Comparison of ENCODE assay signal across 18 cellular contexts in genomic region chr11:47106839-47107520, GRCh38.
DNase-seq lines count a peak whose midpoint lies in the region; ATAC-seq, FAIRE-seq and TF ChIP-seq lines count a peak whose summit lies in the region.
"Had no signal": no experiment of that assay in that cellular context is flagged by ENCODE, and none has a peak within 500 bp of the region (broad histone marks: within the 10 kb centered on the region; RNA-seq: fewer than 3 reads in every experiment).

No MANE protein-coding gene starts in this region.

- H3K36me3 Mint-ChIP-seq in nephron (ENCODE audit: low read depth): no peaks in the 10 kb centered on the region

- H3K4me1 Mint-ChIP-seq in nephron: peaks cover 56% of the 10 kb centered on the region
- H3K4me1 Mint-ChIP-seq: activated T-helper 17 cell treated with anti-CD3 and anti-CD28 coated beads, Interleukin-2, amount 50 U/mL, for 72 hours had no signal

- no peaks in the 10 kb centered on the region for H3K9me3 Mint-ChIP-seq in nephron
- H3K9me3 Mint-ChIP-seq: activated T-helper 17 cell treated with anti-CD3 and anti-CD28 coated beads, Interleukin-2, amount 50 U/mL, for 72 hours had no signal

- TF ChIP-seq CTCF in nephron (IDR thresholded peaks at IDR 0.05; ENCODE audit: unreplicated experiment in 3 of 3) (no peak), D721Med (IDR thresholded peaks at IDR 0.05; ENCODE audit: insufficient read depth, missing control alignments) (no peak)

- no peak for ATAC-seq in HG03135 (IDR thresholded peaks at IDR 0.05; ENCODE audit: unreplicated experiment)
- ATAC-seq: activated CD8-positive, alpha-beta T cell treated with anti-CD3 and anti-CD28 coated beads, Interleukin-2, amount 10 ng/mL, durations not matched to agents 7 days and 5 days; activated T-helper 17 cell treated with anti-CD3 and anti-CD28 coated beads, Interleukin-2, amount 50 U/mL, for 72 hours; heart left ventricle; Panc1; SK-N-SH treated with all-trans-retinoic acid at 6 μM for 48 hours had no signal

- no peak overlapping the region for H3K4me3 Mint-ChIP-seq in nephron
- H3K4me3 Mint-ChIP-seq: activated CD8-positive, alpha-beta T cell treated with anti-CD3 and anti-CD28 coated beads, Interleukin-2, amount 10 ng/mL, durations not matched to agents 7 days and 5 days; activated T-helper 17 cell treated with anti-CD3 and anti-CD28 coated beads, Interleukin-2, amount 50 U/mL, for 72 hours had no signal

- peak overlapping the region; percentile 67 for H3K27ac ChIP-seq in caudate nucleus (ENCODE audit: low read depth, low read length)
- H3K27ac ChIP-seq: heart left ventricle, testis had no signal

- H3K27ac Mint-ChIP-seq in nephron: peak overlapping the region in 2 of 3 experiments; percentile 33 to 39
- H3K27ac Mint-ChIP-seq: activated CD8-positive, alpha-beta T cell treated with anti-CD3 and anti-CD28 coated beads, Interleukin-2, amount 10 ng/mL, durations not matched to agents 7 days and 5 days; activated T-helper 17 cell treated with anti-CD3 and anti-CD28 coated beads, Interleukin-2, amount 50 U/mL, for 72 hours had no signal

- peak; percentile 87 for DNase-seq in Ammon's horn (ENCODE audit: low spot score)
- peak; percentile 76 for DNase-seq in NCI-H1092 treated with DMSO at 0.1 percent for 48 hours (lab: John Stamatoyannopoulos, UW)
- DNase-seq in caudate nucleus (lab: John Stamatoyannopoulos, UW): peak in 49 of 61 donors; percentile 11 to 88 (median 55)
- no peak for DNase-seq in D721Med (ENCODE audit: insufficient read length, low spot score)
- DNase-seq in GM03348 (ENCODE audit: low spot score): no peak
- no peak for DNase-seq in OCI-M1 (lab: John Stamatoyannopoulos, UW)
- DNase-seq: activated CD8-positive, alpha-beta T cell treated with anti-CD3 and anti-CD28 coated beads, Interleukin-2, amount 10 ng/mL, durations not matched to agents 7 days and 5 days; aorta; Caco-2; dermis blood vessel endothelial cell; heart left ventricle; NCI-H2171 treated with DMSO at 0.1 percent for 48 hours; testis had no signal

- FAIRE-seq in D721Med (lab: Jason Lieb, UNC): no peak

- no peaks in the 10 kb centered on the region for H3K27me3 Mint-ChIP-seq in nephron (ENCODE audit: low read depth)
- H3K27me3 Mint-ChIP-seq: activated T-helper 17 cell treated with anti-CD3 and anti-CD28 coated beads, Interleukin-2, amount 50 U/mL, for 72 hours had no signal

Comparison
In these comparisons a context has a peak if more than half of its experiments do, and no peak if none do; other contexts are left out.
1. DNase-seq: peak in Ammon's horn (single experiment), NCI-H1092 treated with DMSO at 0.1 percent for 48 hours (single experiment) and caudate nucleus (49 of 61); none in D721Med (single experiment), GM03348 (single experiment) and OCI-M1 (single experiment).